ENCODE assay signal across 32 cellular contexts in genomic region chr11:76026862-76027261, GRCh38.
"Had no signal": no experiment of that assay in that cellular context is flagged by ENCODE, and none has a peak within 500 bp of the region (broad histone marks: within the 10 kb centered on the region; RNA-seq: fewer than 3 reads in every experiment).

No MANE protein-coding gene starts in this region.

- H3K9me3 ChIP-seq: ascending aorta had no signal

- H3K4me3 Mint-ChIP-seq: activated CD4-positive, alpha-beta T cell treated with anti-CD3 and anti-CD28 coated beads, Interleukin-2, amount 10 ng/mL, durations not matched to agents 24 days and 14 days; activated CD8-positive, alpha-beta T cell treated with anti-CD3 and anti-CD28 coated beads for 36 hours; activated naive CD4-positive, alpha-beta T cell treated with anti-CD3 and anti-CD28 coated beads, Interleukin-2, amount 50 U/mL, for 24 hours; activated naive CD8-positive, alpha-beta T cell treated with anti-CD3 and anti-CD28 coated beads, Interleukin-2, amount 10 ng/mL, durations not matched to agents 7 days and 5 days; activated T-cell treated with anti-CD3 and anti-CD28 coated beads, Interleukin-2, amount 50 U/mL, for 24 hours; brain had no signal

- H3K27me3 Mint-ChIP-seq: activated CD4-positive, alpha-beta T cell treated with anti-CD3 and anti-CD28 coated beads, Interleukin-2, amount 10 ng/mL, durations not matched to agents 24 days and 14 days; activated CD8-positive, alpha-beta T cell treated with anti-CD3 and anti-CD28 coated beads for 36 hours; activated naive CD4-positive, alpha-beta T cell treated with anti-CD3 and anti-CD28 coated beads, Interleukin-2, amount 50 U/mL, for 24 hours; activated naive CD8-positive, alpha-beta T cell treated with anti-CD3 and anti-CD28 coated beads, Interleukin-2, amount 10 ng/mL, durations not matched to agents 7 days and 5 days; activated T-cell treated with anti-CD3 and anti-CD28 coated beads, Interleukin-2, amount 50 U/mL, for 24 hours; brain had no signal

- H3K27me3 ChIP-seq: ascending aorta, MG63 had no signal

- FAIRE-seq: bronchial epithelial cell had no signal

- H3K4me1 Mint-ChIP-seq: activated naive CD4-positive, alpha-beta T cell treated with anti-CD3 and anti-CD28 coated beads, Interleukin-2, amount 50 U/mL, for 24 hours; activated naive CD8-positive, alpha-beta T cell treated with anti-CD3 and anti-CD28 coated beads, Interleukin-2, amount 10 ng/mL, durations not matched to agents 7 days and 5 days had no signal

- H3K27ac ChIP-seq: ascending aorta had no signal

- H3K4me3 ChIP-seq: ascending aorta, MG63 had no signal

- H3K27ac Mint-ChIP-seq: activated CD4-positive, alpha-beta T cell treated with anti-CD3 and anti-CD28 coated beads, Interleukin-2, amount 10 ng/mL, durations not matched to agents 24 days and 14 days; activated CD8-positive, alpha-beta T cell treated with anti-CD3 and anti-CD28 coated beads for 36 hours; activated naive CD4-positive, alpha-beta T cell treated with anti-CD3 and anti-CD28 coated beads, Interleukin-2, amount 50 U/mL, for 24 hours; activated naive CD8-positive, alpha-beta T cell treated with anti-CD3 and anti-CD28 coated beads, Interleukin-2, amount 10 ng/mL, durations not matched to agents 7 days and 5 days; activated T-cell treated with anti-CD3 and anti-CD28 coated beads, Interleukin-2, amount 50 U/mL, for 24 hours; activated T-helper 2 cell treated with anti-CD3 and anti-CD28 coated beads, Interferon-gamma antibody, Interleukin-2, Interleukin-4, amounts not matched to agents 10 μg/mL and 5 μg/mL and 100 μg/mL, durations not matched to agents 14 hours and 24 hours and 36 hours; brain had no signal

- H3K36me3 ChIP-seq: ascending aorta, MG63 had no signal

- DNase-seq: activated CD4-positive, alpha-beta T cell treated with anti-CD3 and anti-CD28 coated beads, Interleukin-2, amount 10 ng/mL, durations not matched to agents 24 days and 14 days; activated CD4-positive, alpha-beta T cell treated with anti-CD3 and anti-CD28 coated beads, Interleukin-2, amount 50 U/mL, for 4 hours; activated CD8-positive, alpha-beta T cell treated with anti-CD3 and anti-CD28 coated beads for 36 hours; activated gamma-delta T cell; activated naive CD4-positive, alpha-beta T cell treated with Interleukin-2 at 50 U/mL for 16 hours; activated naive CD8-positive, alpha-beta T cell treated with anti-CD3 and anti-CD28 coated beads, Interleukin-2, amount 10 ng/mL, durations not matched to agents 7 days and 5 days; activated T-cell treated with anti-CD3 and anti-CD28 coated beads, Interleukin-2, amount 50 U/mL, for 24 hours; amygdala; caudate nucleus; cerebellar nuclear complex; Kasumi-1; MG63; NCI-H1048; NCI-H1105 treated with DMSO at 0.1 percent for 48 hours; NCI-H1436; NCI-H1694; NCI-H1930; NCI-H2081 treated with DMSO at 0.1 percent for 48 hours; NCI-H345; NCI-H524 treated with DMSO at 0.1 percent for 48 hours; NCI-H748 treated with DMSO at 0.1 percent for 48 hours; NK-92 treated with Interleukin-12 subunit alpha and Interleukin-12 subunit beta, amount 100 ng/mL, for 24 hours; Right ventricle myocardium superior; SW 1271; T-helper 1 cell; T-helper 2 cell; T1000 had no signal

- ATAC-seq: activated CD8-positive, alpha-beta T cell treated with anti-CD3 and anti-CD28 coated beads for 36 hours had no signal

- H3K9me3 Mint-ChIP-seq: activated CD4-positive, alpha-beta T cell treated with anti-CD3 and anti-CD28 coated beads, Interleukin-2, amount 10 ng/mL, durations not matched to agents 24 days and 14 days; activated CD8-positive, alpha-beta T cell treated with anti-CD3 and anti-CD28 coated beads for 36 hours; activated naive CD4-positive, alpha-beta T cell treated with anti-CD3 and anti-CD28 coated beads, Interleukin-2, amount 50 U/mL, for 24 hours; activated naive CD8-positive, alpha-beta T cell treated with anti-CD3 and anti-CD28 coated beads, Interleukin-2, amount 10 ng/mL, durations not matched to agents 7 days and 5 days; activated T-cell treated with anti-CD3 and anti-CD28 coated beads, Interleukin-2, amount 50 U/mL, for 24 hours; activated T-helper 2 cell treated with anti-CD3 and anti-CD28 coated beads, Interferon-gamma antibody, Interleukin-2, Interleukin-4, amounts not matched to agents 10 μg/mL and 5 μg/mL and 100 μg/mL, durations not matched to agents 14 hours and 24 hours and 36 hours had no signal
